9 cellular contexts compared by ENCODE assay signal in the genomic region with DNA sequence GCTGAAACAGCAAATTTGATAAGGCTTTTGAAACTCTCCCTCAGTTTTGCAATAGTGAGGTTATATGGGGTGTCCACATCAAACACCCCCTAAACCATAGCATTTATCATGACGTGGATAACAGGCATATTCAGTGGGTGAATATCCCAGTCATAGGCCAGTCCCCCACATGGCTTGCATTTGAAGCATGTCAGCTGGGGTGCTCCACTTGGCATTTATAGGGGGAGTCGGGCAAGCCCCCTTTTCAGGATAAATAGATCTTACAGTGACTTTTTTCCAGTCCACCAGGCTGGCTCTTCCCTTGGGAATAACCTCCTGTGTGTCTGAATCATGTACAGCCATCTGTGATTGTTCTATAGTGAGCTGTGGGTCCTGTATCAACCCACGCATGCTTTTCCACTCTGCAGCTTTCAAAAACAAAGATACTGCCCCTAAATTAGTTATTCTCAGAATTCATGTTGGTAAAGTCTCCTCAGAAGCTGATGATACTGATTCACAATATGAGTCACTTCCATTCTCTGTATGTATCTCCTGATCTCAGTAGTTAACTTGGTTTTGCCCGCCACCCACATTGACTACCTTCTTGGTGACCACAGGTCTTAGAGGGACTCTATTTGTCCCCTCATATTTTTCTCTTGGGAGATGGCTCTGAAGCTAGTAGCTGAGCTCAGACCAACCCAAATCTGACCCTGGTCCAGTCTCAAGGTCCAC.
DNase-seq lines count a peak whose midpoint lies in the region; ATAC-seq, FAIRE-seq and TF ChIP-seq lines count a peak whose summit lies in the region.
"Had no signal": no experiment of that assay in that cellular context is flagged by ENCODE, and none has a peak within 500 bp of the region (broad histone marks: within the 10 kb centered on the region; RNA-seq: fewer than 3 reads in every experiment).

No MANE protein-coding gene starts in this region.

- TF ChIP-seq POLR2A in vagina (IDR thresholded peaks at IDR 0.05): no peak
- no peak for TF ChIP-seq POLR2A in uterus (IDR thresholded peaks at IDR 0.05)

- no peak overlapping the region for H3K27ac ChIP-seq in small intestine (ENCODE audit: low read depth in 1 of 2, low read length in 1 of 2)
- no peak overlapping the region for H3K27ac ChIP-seq in vagina
- H3K27ac ChIP-seq in uterus: no peak overlapping the region
- no peak overlapping the region for H3K27ac ChIP-seq in colonic mucosa
- H3K27ac ChIP-seq: right lobe of liver had no signal

- peak; percentile 3 for DNase-seq in GM18507 (ENCODE audit: extremely low spot score, insufficient read length, low read depth)
- peak; percentile 72 for DNase-seq in activated CD4-positive, alpha-beta T cell treated with anti-CD3 and anti-CD28 coated beads for 48 hours
- peak; percentile 15 for DNase-seq in renal cortical epithelial cell (ENCODE audit: low read depth)
- DNase-seq in small intestine: no peak
- DNase-seq in vagina (ENCODE audit: extremely low spot score in 2 of 2): no peak
- no peak for DNase-seq in uterus
- DNase-seq in colonic mucosa: no peak

- H3K4me3 ChIP-seq in small intestine (ENCODE audit: low read depth in 1 of 2, low read length in 2 of 2) (no peak overlapping the region), vagina (no peak overlapping the region), uterus (no peak overlapping the region), colonic mucosa (no peak overlapping the region)
- H3K4me3 ChIP-seq: right lobe of liver had no signal

- H3K4me1 ChIP-seq in small intestine (ENCODE audit: control insufficient read depth in 2 of 2, insufficient read depth in 1 of 2, low read depth in 1 of 2, low read length in 1 of 2): no peaks in the 10 kb centered on the region
- H3K4me1 ChIP-seq in vagina: no peaks in the 10 kb centered on the region
- H3K4me1 ChIP-seq in uterus: no peaks in the 10 kb centered on the region
- no peaks in the 10 kb centered on the region for H3K4me1 ChIP-seq in colonic mucosa
- H3K4me1 ChIP-seq: right lobe of liver had no signal

- no peak for TF ChIP-seq CTCF in vagina (IDR thresholded peaks at IDR 0.05)
- TF ChIP-seq CTCF in uterus (IDR thresholded peaks at IDR 0.05): no peak
- TF ChIP-seq CTCF in colonic mucosa (IDR thresholded peaks at IDR 0.05): no peak

- intact Hi-C loops in vagina (cut with DNase I) (no loop called here), uterus (cut with DNase I; ENCODE audit: low total_unique reads) (no loop called here), colonic mucosa (cut with DNase I) (no loop called here)

- ATAC-seq in HG02623 (IDR thresholded peaks at IDR 0.05; ENCODE audit: unreplicated experiment): peak; percentile 89
- ATAC-seq: right lobe of liver had no signal

- H3K27me3 ChIP-seq in small intestine (ENCODE audit: control insufficient read depth in 2 of 2, insufficient read depth in 2 of 2, low read length in 2 of 2): no peaks in the 10 kb centered on the region
- no peaks in the 10 kb centered on the region for H3K27me3 ChIP-seq in vagina
- no peaks in the 10 kb centered on the region for H3K27me3 ChIP-seq in uterus
- H3K27me3 ChIP-seq in colonic mucosa: no peaks in the 10 kb centered on the region
- H3K27me3 ChIP-seq: right lobe of liver had no signal

- H3K36me3 ChIP-seq in small intestine (ENCODE audit: control insufficient read depth in 2 of 2, insufficient read depth in 2 of 2, low read length in 2 of 2): no peaks in the 10 kb centered on the region
- H3K36me3 ChIP-seq in vagina: no peaks in the 10 kb centered on the region
- H3K36me3 ChIP-seq in uterus: no peaks in the 10 kb centered on the region
- no peaks in the 10 kb centered on the region for H3K36me3 ChIP-seq in colonic mucosa
- H3K36me3 ChIP-seq: right lobe of liver had no signal

- FAIRE-seq in GM18507 (lab: Jason Lieb, UNC) (no peak), small intestine (lab: Jason Lieb, UNC) (no peak)

- WGBS in small intestine, 3 donors: 45 to 57% (median 49%) methylated on average over 4 of the region's 4 CpGs

- no peak overlapping the region for H3K9ac ChIP-seq in colonic mucosa (ENCODE audit: low read depth in 2 of 2, low read length in 2 of 2)

- H3K9me3 ChIP-seq in small intestine (ENCODE audit: control insufficient read depth, low read depth) (no peaks in the 10 kb centered on the region), vagina (no peaks in the 10 kb centered on the region), uterus (no peaks in the 10 kb centered on the region), colonic mucosa (no peaks in the 10 kb centered on the region)
- H3K9me3 ChIP-seq: right lobe of liver had no signal

Comparison
In these comparisons a context has a peak if more than half of its experiments do, and no peak if none do; other contexts are left out.
1. DNase-seq: peak in GM18507 (single experiment), activated CD4-positive, alpha-beta T cell treated with anti-CD3 and anti-CD28 coated beads for 48 hours (single experiment) and renal cortical epithelial cell (single experiment); none in small intestine (single experiment), vagina (0 of 2), uterus (0 of 2) and colonic mucosa (single experiment).